Comparison of ENCODE assay signal across 1 cellular context in the genomic region with DNA sequence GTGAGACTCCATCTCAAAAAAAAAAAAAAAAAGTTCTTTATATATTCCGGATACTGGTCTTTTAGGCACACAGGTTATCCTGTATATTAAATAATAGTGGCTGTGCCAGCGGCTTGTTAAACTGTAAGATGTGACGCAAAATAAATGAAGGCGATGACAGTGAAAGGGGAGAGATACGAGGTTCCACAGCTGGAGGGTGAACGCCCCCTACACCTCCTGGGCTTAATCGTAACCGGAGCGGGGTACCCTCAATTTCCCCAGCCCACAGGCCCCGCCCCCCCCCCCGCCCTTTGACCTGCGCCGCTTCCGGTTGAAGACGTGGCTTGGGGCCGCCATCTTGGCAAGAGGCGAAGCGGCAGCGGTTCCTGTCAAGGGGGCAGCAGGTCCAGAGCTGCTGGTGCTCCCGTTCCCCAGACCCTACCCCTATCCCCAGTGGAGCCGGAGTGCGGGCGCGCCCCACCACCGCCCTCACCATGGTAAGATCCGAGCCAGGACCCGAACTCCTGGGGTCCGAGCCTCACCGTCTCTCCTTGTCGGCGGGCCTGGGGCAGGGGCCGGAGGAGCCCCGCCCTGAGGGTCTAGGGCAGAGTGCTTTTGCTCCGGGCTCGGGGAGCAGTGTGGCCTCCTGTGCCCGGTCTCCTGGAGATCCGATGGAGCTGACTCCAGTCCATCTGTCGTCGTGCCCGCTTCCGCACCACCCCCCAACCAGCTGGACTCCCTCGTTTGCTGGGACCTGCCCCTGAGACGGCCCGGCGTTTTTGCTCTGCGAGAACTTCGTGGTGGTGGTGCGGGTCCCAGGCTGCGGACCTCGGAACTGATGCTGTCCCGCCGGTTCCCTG.
TF ChIP-seq lines count a peak whose summit lies in the region.

A gene (plus strand): TSS at position 335 of the 839 bp plus-strand sequence. CDS start 139 bp downstream, at position 474.

TF ChIP-seq in HepG2, 621 proteins besides CTCF, POLR2A, EP300 and RAD21 (continued from another document):
- TF ChIP-seq, protein P1, sequence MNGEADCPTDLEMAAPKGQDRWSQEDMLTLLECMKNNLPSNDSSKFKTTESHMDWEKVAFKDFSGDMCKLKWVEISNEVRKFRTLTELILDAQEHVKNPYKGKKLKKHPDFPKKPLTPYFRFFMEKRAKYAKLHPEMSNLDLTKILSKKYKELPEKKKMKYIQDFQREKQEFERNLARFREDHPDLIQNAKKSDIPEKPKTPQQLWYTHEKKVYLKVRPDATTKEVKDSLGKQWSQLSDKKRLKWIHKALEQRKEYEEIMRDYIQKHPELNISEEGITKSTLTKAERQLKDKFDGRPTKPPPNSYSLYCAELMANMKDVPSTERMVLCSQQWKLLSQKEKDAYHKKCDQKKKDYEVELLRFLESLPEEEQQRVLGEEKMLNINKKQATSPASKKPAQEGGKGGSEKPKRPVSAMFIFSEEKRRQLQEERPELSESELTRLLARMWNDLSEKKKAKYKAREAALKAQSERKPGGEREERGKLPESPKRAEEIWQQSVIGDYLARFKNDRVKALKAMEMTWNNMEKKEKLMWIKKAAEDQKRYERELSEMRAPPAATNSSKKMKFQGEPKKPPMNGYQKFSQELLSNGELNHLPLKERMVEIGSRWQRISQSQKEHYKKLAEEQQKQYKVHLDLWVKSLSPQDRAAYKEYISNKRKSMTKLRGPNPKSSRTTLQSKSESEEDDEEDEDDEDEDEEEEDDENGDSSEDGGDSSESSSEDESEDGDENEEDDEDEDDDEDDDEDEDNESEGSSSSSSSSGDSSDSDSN (CRISPR knock-in tag; IDR thresholded peaks at IDR 0.05): peak; percentile 70; the same call in 1 of the 2 replicates
- 0 out of 2 replicates have a peak, but pooled peaks have one; percentile 26 for TF ChIP-seq ZNF3 (CRISPR knock-in tag; IDR thresholded peaks at IDR 0.05)
- TF ChIP-seq ZMYM4 (CRISPR knock-in tag; IDR thresholded peaks at IDR 0.05): peak; percentile 60
- peak; percentile 96 for TF ChIP-seq YEATS4 (CRISPR knock-in tag; IDR thresholded peaks at IDR 0.05; ENCODE audit: borderline replicate concordance)
- peak; percentile 4; the same call in 1 of the 2 replicates for TF ChIP-seq FOXA3 (CRISPR knock-in tag; IDR thresholded peaks at IDR 0.05)
- 0 out of 2 replicates have a peak, but pooled peaks have one; percentile 56 for TF ChIP-seq ARHGAP35 (CRISPR knock-in tag; IDR thresholded peaks at IDR 0.05; ENCODE audit: borderline replicate concordance)
- TF ChIP-seq, protein P2, sequence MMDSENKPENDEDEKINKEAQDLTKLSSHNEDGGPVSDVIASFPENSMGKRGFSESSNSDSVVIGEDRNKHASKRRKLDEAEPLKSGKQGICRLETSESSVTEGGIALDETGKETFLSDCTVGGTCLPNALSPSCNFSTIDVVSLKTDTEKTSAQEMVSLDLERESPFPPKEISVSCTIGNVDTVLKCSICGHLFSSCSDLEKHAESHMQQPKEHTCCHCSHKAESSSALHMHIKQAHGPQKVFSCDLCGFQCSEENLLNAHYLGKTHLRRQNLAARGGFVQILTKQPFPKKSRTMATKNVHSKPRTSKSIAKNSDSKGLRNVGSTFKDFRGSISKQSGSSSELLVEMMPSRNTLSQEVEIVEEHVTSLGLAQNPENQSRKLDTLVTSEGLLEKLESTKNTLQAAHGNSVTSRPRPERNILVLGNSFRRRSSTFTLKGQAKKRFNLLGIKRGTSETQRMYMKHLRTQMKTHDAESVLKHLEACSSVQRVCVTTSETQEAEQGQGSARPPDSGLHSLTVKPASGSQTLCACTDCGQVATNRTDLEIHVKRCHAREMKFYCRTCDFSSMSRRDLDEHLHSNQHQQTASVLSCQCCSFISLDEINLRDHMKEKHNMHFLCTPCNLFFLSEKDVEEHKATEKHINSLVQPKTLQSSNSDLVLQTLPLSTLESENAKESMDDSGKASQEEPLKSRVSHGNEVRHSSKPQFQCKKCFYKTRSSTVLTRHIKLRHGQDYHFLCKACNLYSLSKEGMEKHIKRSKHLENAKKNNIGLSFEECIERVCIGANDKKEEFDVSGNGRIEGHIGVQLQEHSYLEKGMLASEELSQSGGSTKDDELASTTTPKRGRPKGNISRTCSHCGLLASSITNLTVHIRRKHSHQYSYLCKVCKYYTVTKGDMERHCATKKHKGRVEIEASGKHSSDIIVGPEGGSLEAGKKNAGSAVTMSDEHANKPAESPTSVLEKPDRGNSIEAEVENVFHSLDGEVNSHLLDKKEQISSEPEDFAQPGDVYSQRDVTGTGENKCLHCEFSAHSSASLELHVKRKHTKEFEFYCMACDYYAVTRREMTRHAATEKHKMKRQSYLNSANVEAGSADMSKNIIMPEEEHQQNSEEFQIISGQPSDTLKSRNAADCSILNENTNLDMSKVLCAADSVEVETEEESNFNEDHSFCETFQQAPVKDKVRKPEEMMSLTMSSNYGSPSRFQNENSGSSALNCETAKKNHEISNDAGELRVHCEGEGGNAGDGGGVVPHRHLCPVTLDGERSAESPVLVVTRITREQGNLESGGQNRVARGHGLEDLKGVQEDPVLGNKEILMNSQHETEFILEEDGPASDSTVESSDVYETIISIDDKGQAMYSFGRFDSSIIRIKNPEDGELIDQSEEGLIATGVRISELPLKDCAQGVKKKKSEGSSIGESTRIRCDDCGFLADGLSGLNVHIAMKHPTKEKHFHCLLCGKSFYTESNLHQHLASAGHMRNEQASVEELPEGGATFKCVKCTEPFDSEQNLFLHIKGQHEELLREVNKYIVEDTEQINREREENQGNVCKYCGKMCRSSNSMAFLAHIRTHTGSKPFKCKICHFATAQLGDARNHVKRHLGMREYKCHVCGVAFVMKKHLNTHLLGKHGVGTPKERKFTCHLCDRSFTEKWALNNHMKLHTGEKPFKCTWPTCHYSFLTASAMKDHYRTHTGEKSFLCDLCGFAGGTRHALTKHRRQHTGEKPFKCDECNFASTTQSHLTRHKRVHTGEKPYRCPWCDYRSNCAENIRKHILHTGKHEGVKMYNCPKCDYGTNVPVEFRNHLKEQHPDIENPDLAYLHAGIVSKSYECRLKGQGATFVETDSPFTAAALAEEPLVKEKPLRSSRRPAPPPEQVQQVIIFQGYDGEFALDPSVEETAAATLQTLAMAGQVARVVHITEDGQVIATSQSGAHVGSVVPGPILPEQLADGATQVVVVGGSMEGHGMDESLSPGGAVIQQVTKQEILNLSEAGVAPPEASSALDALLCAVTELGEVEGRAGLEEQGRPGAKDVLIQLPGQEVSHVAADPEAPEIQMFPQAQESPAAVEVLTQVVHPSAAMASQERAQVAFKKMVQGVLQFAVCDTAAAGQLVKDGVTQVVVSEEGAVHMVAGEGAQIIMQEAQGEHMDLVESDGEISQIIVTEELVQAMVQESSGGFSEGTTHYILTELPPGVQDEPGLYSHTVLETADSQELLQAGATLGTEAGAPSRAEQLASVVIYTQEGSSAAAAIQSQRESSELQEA (CRISPR knock-in tag; IDR thresholded peaks at IDR 0.05; ENCODE audit: not compliant biosample characterization): peak; percentile 58
- TF ChIP-seq WIZ (CRISPR knock-in tag; IDR thresholded peaks at IDR 0.05): peak; percentile 45; the same call in 1 of the 2 replicates
- TF ChIP-seq ZNF430 (CRISPR knock-in tag; IDR thresholded peaks at IDR 0.05): no peak
- peak; percentile 84 for TF ChIP-seq ZNF883 (CRISPR knock-in tag; IDR thresholded peaks at IDR 0.05; ENCODE audit: not compliant biosample characterization)
- TF ChIP-seq, protein P3, sequence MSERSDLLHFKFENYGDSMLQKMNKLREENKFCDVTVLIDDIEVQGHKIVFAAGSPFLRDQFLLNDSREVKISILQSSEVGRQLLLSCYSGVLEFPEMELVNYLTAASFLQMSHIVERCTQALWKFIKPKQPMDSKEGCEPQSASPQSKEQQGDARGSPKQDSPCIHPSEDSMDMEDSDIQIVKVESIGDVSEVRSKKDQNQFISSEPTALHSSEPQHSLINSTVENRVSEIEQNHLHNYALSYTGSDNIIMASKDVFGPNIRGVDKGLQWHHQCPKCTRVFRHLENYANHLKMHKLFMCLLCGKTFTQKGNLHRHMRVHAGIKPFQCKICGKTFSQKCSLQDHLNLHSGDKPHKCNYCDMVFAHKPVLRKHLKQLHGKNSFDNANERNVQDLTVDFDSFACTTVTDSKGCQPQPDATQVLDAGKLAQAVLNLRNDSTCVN (CRISPR knock-in tag; IDR thresholded peaks at IDR 0.05; ENCODE audit: borderline replicate concordance): no peak; the same call in 1 of the 2 replicates
- TF ChIP-seq, protein P4, sequence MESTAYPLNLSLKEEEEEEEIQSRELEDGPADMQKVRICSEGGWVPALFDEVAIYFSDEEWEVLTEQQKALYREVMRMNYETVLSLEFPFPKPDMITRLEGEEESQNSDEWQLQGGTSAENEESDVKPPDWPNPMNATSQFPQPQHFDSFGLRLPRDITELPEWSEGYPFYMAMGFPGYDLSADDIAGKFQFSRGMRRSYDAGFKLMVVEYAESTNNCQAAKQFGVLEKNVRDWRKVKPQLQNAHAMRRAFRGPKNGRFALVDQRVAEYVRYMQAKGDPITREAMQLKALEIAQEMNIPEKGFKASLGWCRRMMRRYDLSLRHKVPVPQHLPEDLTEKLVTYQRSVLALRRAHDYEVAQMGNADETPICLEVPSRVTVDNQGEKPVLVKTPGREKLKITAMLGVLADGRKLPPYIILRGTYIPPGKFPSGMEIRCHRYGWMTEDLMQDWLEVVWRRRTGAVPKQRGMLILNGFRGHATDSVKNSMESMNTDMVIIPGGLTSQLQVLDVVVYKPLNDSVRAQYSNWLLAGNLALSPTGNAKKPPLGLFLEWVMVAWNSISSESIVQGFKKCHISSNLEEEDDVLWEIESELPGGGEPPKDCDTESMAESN (CRISPR knock-in tag; conservative IDR thresholded peaks at IDR 0.05): 0 out of 2 replicates have a peak, but pooled peaks have one; percentile 21
- TF ChIP-seq ELF3 (CRISPR knock-in tag; IDR thresholded peaks at IDR 0.05): no peak
